ENCODE assay signal across 1 cellular context in genomic region chr4:48944252-48944651, GRCh38.
TF ChIP-seq lines count a peak whose summit lies in the region.

No MANE protein-coding gene starts in this region.

TF ChIP-seq in SK-N-SH treated with all-trans-retinoic acid at 6 μM for 48 hours, 23 proteins besides CTCF, POLR2A, EP300 and RAD21 (continued from another document):
- TF ChIP-seq TSHZ2 (CRISPR knock-in tag; IDR thresholded peaks at IDR 0.05) (no peak), PPARA (CRISPR knock-in tag; IDR thresholded peaks at IDR 0.05; ENCODE audit: borderline replicate concordance) (no peak), BACH2 (CRISPR knock-in tag; IDR thresholded peaks at IDR 0.05; ENCODE audit: borderline replicate concordance) (no peak), ESRRG (CRISPR knock-in tag; IDR thresholded peaks at IDR 0.05) (no peak), ZFP3 (CRISPR knock-in tag; IDR thresholded peaks at IDR 0.05) (no peak), ARNTL (CRISPR knock-in tag; IDR thresholded peaks at IDR 0.05; ENCODE audit: borderline replicate concordance, low read depth) (no peak), CSRNP3 (CRISPR knock-in tag; IDR thresholded peaks at IDR 0.05) (no peak), ZC3H10 (CRISPR knock-in tag; IDR thresholded peaks at IDR 0.05) (no peak), RARB (CRISPR knock-in tag; IDR thresholded peaks at IDR 0.05) (no peak)
